Comparison of ENCODE assay signal across 37 cellular contexts in genomic region chrY:13882817-13883216, GRCh38.
"Had no signal": no experiment of that assay in that cellular context is flagged by ENCODE, and none has a peak within 500 bp of the region (broad histone marks: within the 10 kb centered on the region; RNA-seq: fewer than 3 reads in every experiment).

No MANE protein-coding gene starts in this region.

- H3K4me3 ChIP-seq: adrenal gland, body of pancreas, breast epithelium had no signal

- FAIRE-seq: astrocyte, TTC549 had no signal

- ATAC-seq: activated CD4-positive, alpha-beta T cell treated with anti-CD3 and anti-CD28 coated beads for 36 hours; activated CD4-positive, CD25-positive, alpha-beta regulatory T cell treated with anti-CD3 and anti-CD28 coated beads, Interleukin-2, amount 50 U/mL, for 24 hours; activated CD8-positive, alpha-beta memory T cell treated with anti-CD3 and anti-CD28 coated beads, Interleukin-2, amount 10 ng/mL, durations not matched to agents 7 days and 5 days; activated CD8-positive, alpha-beta T cell treated with anti-CD3 and anti-CD28 coated beads, Interleukin-2, amount 10 ng/mL, durations not matched to agents 7 days and 5 days; activated naive CD4-positive, alpha-beta T cell treated with anti-CD3 and anti-CD28 coated beads, Interleukin-2, amount 50 U/mL, for 72 hours; activated T-cell treated with anti-CD3 and anti-CD28 coated beads, Interleukin-2, amount 50 U/mL, for 4 hours; activated T-cell treated with anti-CD3 and anti-CD28 coated beads, Interleukin-2, amount 50 U/mL, for 72 hours; activated T-helper 17 cell treated with anti-CD3 and anti-CD28 coated beads, Interleukin-2, amount 50 U/mL, for 72 hours; body of pancreas; WTC11 had no signal

- DNase-seq: activated CD4-positive, alpha-beta memory T cell treated with anti-CD3 and anti-CD28 coated beads, Interleukin-2, amount 10 ng/mL, durations not matched to agents 7 days and 5 days; activated CD4-positive, alpha-beta T cell treated with anti-CD3 and anti-CD28 coated beads for 1 hour; activated CD4-positive, alpha-beta T cell treated with anti-CD3 and anti-CD28 coated beads for 36 hours; activated CD4-positive, alpha-beta T cell treated with anti-CD3 and anti-CD28 coated beads for 48 hours; activated CD4-positive, alpha-beta T cell treated with anti-CD3 and anti-CD28 coated beads, Interleukin-2, amount 10 ng/mL, durations not matched to agents 7 days and 5 days; activated CD4-positive, alpha-beta T cell treated with anti-CD3 and anti-CD28 coated beads, Interleukin-2, amount 50 U/mL, for 48 hours; activated CD4-positive, CD25-positive, alpha-beta regulatory T cell; activated CD8-positive, alpha-beta memory T cell treated with anti-CD3 and anti-CD28 coated beads for 24 hours; activated CD8-positive, alpha-beta memory T cell treated with anti-CD3 and anti-CD28 coated beads, Interleukin-2, amount 10 ng/mL, durations not matched to agents 7 days and 5 days; activated CD8-positive, alpha-beta T cell treated with anti-CD3 and anti-CD28 coated beads, Interleukin-2, amount 10 ng/mL, durations not matched to agents 7 days and 5 days; activated effector memory CD4-positive, alpha-beta T cell treated with anti-CD3 and anti-CD28 coated beads, Interleukin-2, amount 50 U/mL, for 16 hours; activated gamma-delta T cell treated with Interleukin-2 at 50 U/mL for 16 hours; activated naive CD4-positive, alpha-beta T cell; activated naive CD4-positive, alpha-beta T cell treated with anti-CD3 and anti-CD28 coated beads for 36 hours; activated naive CD4-positive, alpha-beta T cell treated with anti-CD3 and anti-CD28 coated beads, Interleukin-2, amount 50 U/mL, for 16 hours; activated naive CD8-positive, alpha-beta T cell treated with anti-CD3 and anti-CD28 coated beads for 36 hours; activated T-cell treated with anti-CD3 and anti-CD28 coated beads for 4 hours; activated T-cell treated with anti-CD3 and anti-CD28 coated beads, Interleukin-2, amount 50 U/mL, for 1 hour; activated T-cell treated with anti-CD3 and anti-CD28 coated beads, Interleukin-2, amount 50 U/mL, for 4 hours; activated T-cell treated with anti-CD3 and anti-CD28 coated beads, Interleukin-2, amount 50 U/mL, for 72 hours; adrenal gland; amniotic stem cell; aorta; body of pancreas; brain microvascular endothelial cell; central memory CD4-positive, alpha-beta T cell; T-helper 1 cell; T-helper 2 cell; T-helper 9 cell; WERI-Rb-1 had no signal
